9 cellular contexts compared by ENCODE assay signal in genomic region chr11:370087-370941, GRCh38. TPM values are rescaled to one million over a fixed set of nuclear protein-coding genes. Genes with fewer than 3 reads are reported as not detected.
DNase-seq lines count a peak whose midpoint lies in the region; ATAC-seq and TF ChIP-seq lines count a peak whose summit lies in the region.
"Had no signal": no experiment of that assay in that cellular context is flagged by ENCODE, and none has a peak within 500 bp of the region (broad histone marks: within the 10 kb centered on the region; RNA-seq: fewer than 3 reads in every experiment).

No MANE protein-coding gene starts in this region.

- no peak for ATAC-seq in effector memory CD8-positive, alpha-beta T cell (replicated peaks)
- ATAC-seq in HG02981 (IDR thresholded peaks at IDR 0.05; ENCODE audit: unreplicated experiment) = no peak

- H3K9me3 ChIP-seq in Peyer's patch = no peaks in the 10 kb centered on the region

- H3K27me3 Mint-ChIP-seq in effector memory CD8-positive, alpha-beta T cell = peaks cover 24 to 60% of the 10 kb centered on the region in 2 donors
- H3K27me3 Mint-ChIP-seq in nephron progenitor cell (ENCODE audit: low read depth, poor library complexity) = peaks cover 12% of the 10 kb centered on the region

- peak overlapping the region; percentile 43 to 52 for H3K4me3 Mint-ChIP-seq in effector memory CD8-positive, alpha-beta T cell
- peak overlapping the region; percentile 85 for H3K4me3 Mint-ChIP-seq in nephron progenitor cell

- peaks cover 15 to 22% of the 10 kb centered on the region in 2 donors for H3K4me1 Mint-ChIP-seq in effector memory CD8-positive, alpha-beta T cell (ENCODE audit: low read depth in 2 of 2)
- H3K4me1 Mint-ChIP-seq in nephron progenitor cell = peaks cover 37% of the 10 kb centered on the region

- no peaks in the 10 kb centered on the region for H3K36me3 ChIP-seq in Peyer's patch

- no peak overlapping the region for H3K27ac Mint-ChIP-seq in effector memory CD8-positive, alpha-beta T cell
- H3K27ac Mint-ChIP-seq in nephron progenitor cell = peak overlapping the region; percentile 91

- no peak overlapping the region for H3K27ac ChIP-seq in Peyer's patch

- H3K9me3 Mint-ChIP-seq in effector memory CD8-positive, alpha-beta T cell = no peaks in the 10 kb centered on the region
- peaks cover 14% of the 10 kb centered on the region for H3K9me3 Mint-ChIP-seq in nephron progenitor cell

- H3K27me3 ChIP-seq in Peyer's patch = peaks cover 0 to 9% of the 10 kb centered on the region in 2 donors

- H3K4me3 ChIP-seq in LNCaP clone FGC (ENCODE audit: low read depth, low read length) = peak overlapping the region; percentile 90
- peak overlapping the region in 1 of 4 donors; percentile 14 for H3K4me3 ChIP-seq in Peyer's patch

- peaks cover 0 to 7% (median 3%) of the 10 kb centered on the region in 4 donors for H3K4me1 ChIP-seq in Peyer's patch

- TF ChIP-seq CTCF in LNCaP clone FGC (IDR thresholded peaks at IDR 0.05; ENCODE audit: control insufficient read depth, extremely low read depth, insufficient read depth) = no peak
- no peak for TF ChIP-seq CTCF in nephron progenitor cell (IDR thresholded peaks at IDR 0.05)
- no peak for TF ChIP-seq CTCF in Peyer's patch (IDR thresholded peaks at IDR 0.05)

- DNase-seq in D341Med (ENCODE audit: low spot score) (peak; percentile 59), LNCaP clone FGC (ENCODE audit: low read depth) (no peak), nephron progenitor cell (peak; percentile 76), HCEC 1CT (no peak), Peyer's patch (no peak), EL (no peak)
- DNase-seq in effector memory CD8-positive, alpha-beta T cell = no peak
- DNase-seq: NCI-H510A treated with DMSO at 0.1 percent for 48 hours had no signal

- TF ChIP-seq POLR2A in Peyer's patch (IDR thresholded peaks at IDR 0.05) = no peak

- no peaks in the 10 kb centered on the region for H3K36me3 Mint-ChIP-seq in effector memory CD8-positive, alpha-beta T cell (ENCODE audit: insufficient read depth)
- peaks cover 32% of the 10 kb centered on the region for H3K36me3 Mint-ChIP-seq in nephron progenitor cell (ENCODE audit: low read depth)

RNA-seq across cellular contexts. Expression of gene B4GALNT4, which starts 1.0 kb away (rescaled TPM):
- total RNA-seq in Peyer's patch = 10 to 100 TPM in 2 of 4 donors, 1 to 10 TPM in 2; 2.5 to 36.3 (median 9.3) TPM

RNA-seq across cellular contexts. Expression of gene PKP3, which starts 23.7 kb away (rescaled TPM):
- 100 to 1,000 TPM in 3 of 4 donors, 10 to 100 TPM in 1; 95.7 to 254 (median 202) TPM for total RNA-seq in Peyer's patch

RNA-seq across cellular contexts. Expression of gene SIGIRR, which starts 44.5 kb away (rescaled TPM):
- 100 to 1,000 TPM in 3 of 4 donors, 10 to 100 TPM in 1; 82.3 to 143 (median 111) TPM for total RNA-seq in Peyer's patch

RNA-seq across cellular contexts. Expression of gene IFITM3, which starts 49.7 kb away (rescaled TPM):
- 100 to 1,000 TPM in 1 of 4 donors, 10 to 100 TPM in 3; 30.6 to 200 (median 84.7) TPM for total RNA-seq in Peyer's patch

RNA-seq across cellular contexts. Expression of gene IFITM1, which starts 56.5 kb away (rescaled TPM):
- 100 to 1,000 TPM in 2 of 4 donors, 10 to 100 TPM in 2; 45.9 to 141 (median 89.6) TPM for total RNA-seq in Peyer's patch

Comparison
In these comparisons a context has a peak if more than half of its experiments do, and no peak if none do; other contexts are left out.
1. DNase-seq: peak in D341Med (single experiment) and nephron progenitor cell (single experiment); none in LNCaP clone FGC (single experiment), effector memory CD8-positive, alpha-beta T cell (0 of 3), HCEC 1CT (single experiment), Peyer's patch (0 of 3) and EL (single experiment).